9 cellular contexts compared by ENCODE assay signal in genomic region chr21:44618504-44618903, GRCh38. TPM values are rescaled to one million over a fixed set of nuclear protein-coding genes. Genes with fewer than 3 reads are reported as not detected.
DNase-seq lines count a peak whose midpoint lies in the region; ATAC-seq and TF ChIP-seq lines count a peak whose summit lies in the region.
"Had no signal": no experiment of that assay in that cellular context is flagged by ENCODE, and none has a peak within 500 bp of the region (broad histone marks: within the 10 kb centered on the region; RNA-seq: fewer than 3 reads in every experiment).

No MANE protein-coding gene starts in this region.

- H3K36me3 ChIP-seq in Peyer's patch (no peaks in the 10 kb centered on the region), colonic mucosa (no peaks in the 10 kb centered on the region)
- H3K36me3 ChIP-seq: SJCRH30 had no signal

- no peaks in the 10 kb centered on the region for H3K27me3 ChIP-seq in Peyer's patch
- no peaks in the 10 kb centered on the region for H3K27me3 ChIP-seq in colonic mucosa
- H3K27me3 ChIP-seq: SJCRH30 had no signal

- H3K4me3 Mint-ChIP-seq in neural crest cell: no peak overlapping the region

- no peak for TF ChIP-seq POLR2A in Peyer's patch (IDR thresholded peaks at IDR 0.05)

- peak in 2 of 3 donors; percentile 45 to 56 for DNase-seq in Peyer's patch
- peak; percentile 34 for DNase-seq in colonic mucosa
- DNase-seq in neural crest cell (ENCODE audit: low read depth, low spot score): no peak
- DNase-seq in NCI-H1105 treated with DMSO at 0.1 percent for 48 hours (lab: John Stamatoyannopoulos, UW): no peak
- DNase-seq in NCI-H128 (lab: John Stamatoyannopoulos, UW; ENCODE audit: unreplicated experiment): no peak
- DNase-seq: SJCRH30 had no signal

- H3K9me3 Mint-ChIP-seq in neural crest cell: peaks cover 16% of the 10 kb centered on the region

- no peak overlapping the region for H3K9ac ChIP-seq in colonic mucosa (ENCODE audit: low read depth in 2 of 2, low read length in 2 of 2)

- H3K27me3 Mint-ChIP-seq in neural crest cell (ENCODE audit: low read depth): peaks cover 8% of the 10 kb centered on the region

- no peak overlapping the region for H3K27ac Mint-ChIP-seq in neural crest cell (ENCODE audit: unreplicated experiment)

- peak overlapping the region; percentile 5 to 65 (median 44) for H3K27ac ChIP-seq in Peyer's patch
- no peak overlapping the region for H3K27ac ChIP-seq in colonic mucosa
- H3K27ac ChIP-seq: SJCRH30 had no signal

- intact Hi-C loops in colonic mucosa (cut with DNase I): no loop called here

- H3K4me1 ChIP-seq in Peyer's patch (no peaks in the 10 kb centered on the region), colonic mucosa (no peaks in the 10 kb centered on the region)
- H3K4me1 ChIP-seq: SJCRH30 had no signal

- H3K36me3 Mint-ChIP-seq in neural crest cell (ENCODE audit: low read depth): peaks cover 8% of the 10 kb centered on the region

- ATAC-seq in GM21723 (IDR thresholded peaks at IDR 0.05; ENCODE audit: unreplicated experiment) (no peak), HG02981 (IDR thresholded peaks at IDR 0.05; ENCODE audit: unreplicated experiment) (no peak)

- H3K9me3 ChIP-seq in Peyer's patch (peaks cover 0 to 5% (median 2%) of the 10 kb centered on the region in 4 donors), colonic mucosa (no peaks in the 10 kb centered on the region)

- H3K4me1 Mint-ChIP-seq in neural crest cell: no peaks in the 10 kb centered on the region

- H3K4me3 ChIP-seq in GM12875 (ENCODE audit: low read depth, low read length) (no peak overlapping the region), Peyer's patch (no peak overlapping the region), colonic mucosa (no peak overlapping the region)
- H3K4me3 ChIP-seq: SJCRH30 had no signal

- TF ChIP-seq CTCF in GM12875 (IDR thresholded peaks at IDR 0.05; ENCODE audit: borderline replicate concordance, insufficient read depth, low read depth, low read length) (0 out of 2 replicates have a peak, but pooled peaks have one; percentile 3), Peyer's patch (IDR thresholded peaks at IDR 0.05) (peak in 3 of 6 experiments; percentile 22 to 41 (median 31)), colonic mucosa (IDR thresholded peaks at IDR 0.05) (no peak), neural crest cell (conservative IDR thresholded peaks at IDR 0.05) (peak; percentile 18)

RNA-seq across cellular contexts. Expression of gene KRTAP10-8, which starts 6.6 kb away (rescaled TPM):
- total RNA-seq in Peyer's patch (not detected), colonic mucosa (not detected), neural crest cell (not detected in 2 replicates)
- total RNA-seq: SJCRH30 had no signal

RNA-seq across cellular contexts. Expression of gene KRTAP10-9, which starts 8.4 kb away (rescaled TPM):
- total RNA-seq in Peyer's patch: not detected
- not detected for total RNA-seq in colonic mucosa
- total RNA-seq in neural crest cell: not detected in 2 replicates
- total RNA-seq: SJCRH30 had no signal

RNA-seq across cellular contexts. Expression of gene KRTAP10-7, which starts 18.1 kb away (rescaled TPM):
- total RNA-seq in Peyer's patch: not detected
- not detected for total RNA-seq in colonic mucosa
- not detected in 2 replicates for total RNA-seq in neural crest cell
- total RNA-seq: SJCRH30 had no signal

RNA-seq across cellular contexts. Expression of gene KRTAP10-10, which starts 18.7 kb away (rescaled TPM):
- total RNA-seq in Peyer's patch (not detected), colonic mucosa (not detected), neural crest cell (not detected in 2 replicates)
- total RNA-seq: SJCRH30 had no signal

RNA-seq across cellular contexts. Expression of gene KRTAP10-6, which starts 26.2 kb away (rescaled TPM):
- total RNA-seq in Peyer's patch (not detected), colonic mucosa (not detected), neural crest cell (not detected in 2 replicates)
- total RNA-seq: SJCRH30 had no signal

Comparison
In these comparisons a context has a peak if more than half of its experiments do, and no peak if none do; other contexts are left out.
1. DNase-seq: peak in Peyer's patch (2 of 3) and colonic mucosa (single experiment); none in neural crest cell (single experiment), NCI-H1105 treated with DMSO at 0.1 percent for 48 hours (single experiment) and NCI-H128 (single experiment).